Comparison of ENCODE assay signal across 8 cellular contexts in the genomic region with DNA sequence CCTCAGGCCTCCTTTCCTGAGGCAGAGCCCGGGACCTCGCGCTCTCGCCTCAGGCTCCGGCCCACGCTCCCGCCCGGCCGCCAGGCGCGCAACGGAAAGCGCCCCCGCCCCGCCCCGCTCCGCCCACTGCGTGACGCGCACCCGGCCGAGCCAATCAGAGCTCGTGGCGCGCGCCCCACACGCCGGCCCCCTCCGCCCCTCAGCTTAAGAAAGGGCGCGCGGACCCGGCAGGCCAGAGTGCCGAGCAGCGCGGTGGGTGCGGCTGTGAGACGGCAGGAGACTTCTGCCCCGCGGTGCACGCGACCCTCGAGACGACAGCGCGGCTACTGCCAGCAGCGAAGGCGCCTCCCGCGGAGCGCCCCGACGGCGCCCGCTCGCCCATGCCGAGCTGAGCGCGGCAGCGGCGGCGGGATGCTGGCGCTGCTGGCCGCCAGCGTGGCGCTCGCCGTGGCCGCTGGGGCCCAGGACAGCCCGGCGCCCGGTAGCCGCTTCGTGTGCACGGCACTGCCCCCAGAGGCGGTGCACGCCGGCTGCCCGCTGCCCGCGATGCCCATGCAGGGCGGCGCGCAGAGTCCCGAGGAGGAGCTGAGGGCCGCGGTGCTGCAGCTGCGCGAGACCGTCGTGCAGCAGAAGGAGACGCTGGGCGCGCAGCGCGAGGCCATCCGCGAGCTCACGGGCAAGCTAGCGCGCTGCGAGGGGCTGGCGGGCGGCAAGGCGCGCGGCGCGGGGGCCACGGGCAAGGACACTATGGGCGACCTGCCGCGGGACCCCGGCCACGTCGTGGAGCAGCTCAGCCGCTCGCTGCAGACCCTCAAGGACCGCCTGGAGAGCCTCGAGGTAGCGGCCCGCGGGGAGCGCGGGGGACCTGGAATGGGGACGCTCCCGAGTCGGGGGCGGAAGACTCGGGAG. TPM values are rescaled to one million over a fixed set of nuclear protein-coding genes. Genes with fewer than 3 reads are reported as not detected.
DNase-seq lines count a peak whose midpoint lies in the region; ATAC-seq and TF ChIP-seq lines count a peak whose summit lies in the region.

A gene with protein sequence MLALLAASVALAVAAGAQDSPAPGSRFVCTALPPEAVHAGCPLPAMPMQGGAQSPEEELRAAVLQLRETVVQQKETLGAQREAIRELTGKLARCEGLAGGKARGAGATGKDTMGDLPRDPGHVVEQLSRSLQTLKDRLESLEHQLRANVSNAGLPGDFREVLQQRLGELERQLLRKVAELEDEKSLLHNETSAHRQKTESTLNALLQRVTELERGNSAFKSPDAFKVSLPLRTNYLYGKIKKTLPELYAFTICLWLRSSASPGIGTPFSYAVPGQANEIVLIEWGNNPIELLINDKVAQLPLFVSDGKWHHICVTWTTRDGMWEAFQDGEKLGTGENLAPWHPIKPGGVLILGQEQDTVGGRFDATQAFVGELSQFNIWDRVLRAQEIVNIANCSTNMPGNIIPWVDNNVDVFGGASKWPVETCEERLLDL (plus strand): TSS at position 235 of the 909 bp plus-strand sequence. CDS start 177 bp downstream, at position 412.

- no peaks in the 10 kb centered on the region for H3K9me3 ChIP-seq in MG63
- H3K9me3 ChIP-seq in body of pancreas, result no peaks in the 10 kb centered on the region

- peak within 1 kb of the TSS in 3 of 4 donors; percentile 39 to 59 (median 51) for H3K27ac ChIP-seq in body of pancreas

- TF ChIP-seq CTCF in AG09309 (IDR thresholded peaks at IDR 0.05; ENCODE audit: control insufficient read depth, insufficient read depth, low read depth, low read length, missing control alignments), result no peak
- TF ChIP-seq CTCF in body of pancreas (IDR thresholded peaks at IDR 0.05), result peak in 6 of 7 experiments; percentile 22 to 79 (median 47)
- TF ChIP-seq CTCF in GM13976 (IDR thresholded peaks at IDR 0.05; ENCODE audit: borderline replicate concordance, control extremely low read depth, extremely low read depth, insufficient read depth, missing control alignments), result no peak

- DNase-seq in AG09309 (ENCODE audit: low read depth) (no peak), MG63 (peak; percentile 45), body of pancreas (peak; percentile 78 to 87 (median 82)), left kidney (ENCODE audit: low read depth, low spot score) (peak; percentile 92), superior temporal gyrus (ENCODE audit: extremely low spot score) (peak; percentile 75), GM13976 (ENCODE audit: low spot score) (no peak)
- no peak for DNase-seq in stimulated activated naive CD4-positive, alpha-beta T cell treated with Interleukin-2 at 50 U/mL for 16 hours (lab: John Stamatoyannopoulos, UW)

- H3K4me1 ChIP-seq in body of pancreas, result peaks cover 55% of the 10 kb centered on the region

- 1% methylated on average over 112 of the region's 130 CpGs; no CpG with 5 or more reads in 1 of the 2 donors for WGBS in body of pancreas, 2 donors

- H3K36me3 ChIP-seq in MG63 (no peaks in the 10 kb centered on the region), body of pancreas (replicated peaks in 1 of 2; ENCODE audit: insufficient read depth in 1 of 2, low read depth in 2 of 2) (no peaks in the 10 kb centered on the region)

- in situ Hi-C loops in GM13976 (cut with MboI; ENCODE audit: low sequenced_read_pairs, unreplicated experiment), result no loop called here

- intact Hi-C loops in body of pancreas (cut with DNase I), result no loop called here

- H3K4me3 ChIP-seq in AG09309 (ENCODE audit: control insufficient read depth, low read depth, low read length), result peak within 1 kb of the TSS; percentile 20
- no peak within 1 kb of the TSS for H3K4me3 ChIP-seq in MG63
- peak within 1 kb of the TSS in 1 of 2 donors; percentile 7 for H3K4me3 ChIP-seq in body of pancreas

- ATAC-seq in body of pancreas, result peak; percentile 72
- ATAC-seq in GM19324 (IDR thresholded peaks at IDR 0.05; ENCODE audit: low FRiP score, unreplicated experiment), result no peak

- peaks cover 15% of the 10 kb centered on the region for H3K27me3 ChIP-seq in MG63
- H3K27me3 ChIP-seq in body of pancreas, result no peaks in the 10 kb centered on the region

- peak; percentile 78 to 87 (median 87) for TF ChIP-seq POLR2A in body of pancreas (IDR thresholded peaks at IDR 0.05)

RNA-seq across cellular contexts. Expression of the gene that starts here (rescaled TPM):
- total RNA-seq in MG63 (2014; rRNA removed; shearing (Covaris generic); ENCODE audit: low replicate concordance), result 0.94 and 2.1 TPM in 2 replicates
- 10 to 100 TPM; 18.4 to 37.2 TPM for total RNA-seq in body of pancreas

Comparison
In these comparisons a context has a peak if more than half of its experiments do, and no peak if none do; other contexts are left out.
1. DNase-seq: peak in MG63 (single experiment), body of pancreas (4 of 4), left kidney (single experiment) and superior temporal gyrus (single experiment); none in AG09309 (single experiment), stimulated activated naive CD4-positive, alpha-beta T cell treated with Interleukin-2 at 50 U/mL for 16 hours (single experiment) and GM13976 (single experiment).
2. CTCF ChIP-seq: peak in body of pancreas (6 of 7); none in AG09309 (single experiment) and GM13976 (single experiment).